28 cellular contexts compared by ENCODE assay signal in genomic region chr9:17832812-17833211, GRCh38.
"Had no signal": no experiment of that assay in that cellular context is flagged by ENCODE, and none has a peak within 500 bp of the region (broad histone marks: within the 10 kb centered on the region; RNA-seq: fewer than 3 reads in every experiment).

No MANE protein-coding gene starts in this region.

- H3K27me3 ChIP-seq: esophagus squamous epithelium, gastrocnemius medialis, right atrium auricular region, tibial nerve, vagina had no signal

- H3K36me3 ChIP-seq: esophagus squamous epithelium, gastrocnemius medialis, prostate gland, right atrium auricular region, tibial nerve, vagina had no signal

- DNase-seq: dermis blood vessel endothelial cell; effector memory CD4-positive, alpha-beta T cell; erythroblast; esophagus squamous epithelium; gastrocnemius medialis; head of caudate nucleus; mammary epithelial cell; mesendoderm; midbrain; naive thymus-derived CD8-positive, alpha-beta T cell; nephron progenitor cell; nucleus accumbens; stimulated activated CD4-positive, alpha-beta T cell treated with anti-CD3 and anti-CD28 coated beads, Interleukin-12 subunit alpha, Interleukin-12 subunit beta, amount 100 ng/mL, for 4 hours; stimulated activated CD4-positive, alpha-beta T cell treated with anti-CD3 and anti-CD28 coated beads, Interleukin-1b, Interleukin-23, amount 100 ng/mL, for 48 hours; stimulated activated CD4-positive, alpha-beta T cell treated with anti-CD3 and anti-CD28 coated beads, Interleukin-4, amount 100 ng/mL, for 1 hour; stimulated activated CD8-positive, alpha-beta memory T cell treated with anti-CD3 and anti-CD28 coated beads, Interleukin-4, amount 100 ng/mL, for 48 hours; stimulated activated naive CD4-positive, alpha-beta T cell; stimulated activated naive CD8-positive, alpha-beta T cell treated with anti-CD3 and anti-CD28 coated beads, Interleukin-15, amount 100 ng/mL, for 72 hours had no signal

- ATAC-seq: gastrocnemius medialis; left lobe of liver; naive thymus-derived CD8-positive, alpha-beta T cell; sciatic nerve; stimulated activated naive CD8-positive, alpha-beta T cell treated with anti-CD3 and anti-CD28 coated beads, Interleukin-15, amount 100 ng/mL, for 72 hours had no signal

- FAIRE-seq: endothelial cell of umbilical vein, keratinocyte had no signal

- H3K27ac ChIP-seq: coronary artery, esophagus squamous epithelium, gastrocnemius medialis, prostate gland, right atrium auricular region, tibial nerve, vagina had no signal

- H3K4me3 ChIP-seq: coronary artery, esophagus squamous epithelium, gastrocnemius medialis, prostate gland, right atrium auricular region, smooth muscle cell, tibial nerve, vagina had no signal

- H3K4me1 ChIP-seq: esophagus squamous epithelium, gastrocnemius medialis, prostate gland, right atrium auricular region, tibial nerve, vagina had no signal

- H3K9me3 ChIP-seq: esophagus squamous epithelium, gastrocnemius medialis, prostate gland, vagina had no signal

- H3K4me2 ChIP-seq: smooth muscle cell had no signal
